In genomic region chr6:129730477-129731165, GRCh38 we compare ENCODE assay signal across 8 cellular contexts. TPM values are rescaled to one million over a fixed set of nuclear protein-coding genes. Genes with fewer than 3 reads are reported as not detected.
A peak's percentile ranks its signal among the peaks of the same experiment; 100 is the strongest.
DNase-seq lines count a peak whose midpoint lies in the region; ATAC-seq and TF ChIP-seq lines count a peak whose summit lies in the region.

No MANE protein-coding gene starts in this region.

- TF ChIP-seq CTCF in esophagus muscularis mucosa (IDR thresholded peaks at IDR 0.05) (peak; percentile 35 to 54 (median 48)), psoas muscle (IDR thresholded peaks at IDR 0.05) (peak; percentile 80)

- 54% methylated on average over 8 of the region's 8 CpGs for WGBS in esophagus muscularis mucosa
- 35 to 49% (median 43%) methylated on average over 8 of the region's 8 CpGs for WGBS in psoas muscle, 3 donors

- DNase-seq in stimulated activated CD4-positive, alpha-beta T cell treated with anti-CD3 and anti-CD28 coated beads, Interleukin-15, amount 100 ng/mL, for 24 hours = peak; percentile 16
- no peak for DNase-seq in stimulated activated CD4-positive, alpha-beta T cell treated with anti-CD3 and anti-CD28 coated beads, Interleukin-12 subunit alpha, Interleukin-12 subunit beta, amount 100 ng/mL, for 4 hours
- peak; percentile 32 for DNase-seq in SHP77 treated with DMSO at 0.1 percent for 48 hours (lab: John Stamatoyannopoulos, UW)
- no peak for DNase-seq in esophagus muscularis mucosa (ENCODE audit: extremely low spot score)
- DNase-seq in psoas muscle = no peak
- DNase-seq in NCI-H345 treated with DMSO at 0.1 percent for 48 hours (lab: John Stamatoyannopoulos, UW; ENCODE audit: unreplicated experiment) = no peak

- intact Hi-C loops in esophagus muscularis mucosa (cut with DNase I) = no loop called here
- intact Hi-C loops in psoas muscle (cut with DNase I) = loop anchor here (1.0 to 5.0 kb wide), 4 partner anchors 108 to 133 kb away; no protein-coding TSS in a partner anchor

- ATAC-seq in HG03108 (IDR thresholded peaks at IDR 0.05; ENCODE audit: unreplicated experiment) (peak; percentile 54), psoas muscle (peak; percentile 58 to 83 (median 62)), GM19467 (IDR thresholded peaks at IDR 0.05; ENCODE audit: unreplicated experiment) (no peak)

- no peak overlapping the region for H3K4me3 ChIP-seq in esophagus muscularis mucosa
- no peak overlapping the region for H3K4me3 ChIP-seq in psoas muscle

- H3K36me3 ChIP-seq in esophagus muscularis mucosa = no peaks in the 10 kb centered on the region
- no peaks in the 10 kb centered on the region for H3K36me3 ChIP-seq in psoas muscle (ENCODE audit: insufficient read depth in 1 of 2, low read depth in 1 of 2)

- H3K9me3 ChIP-seq in esophagus muscularis mucosa (no peaks in the 10 kb centered on the region), psoas muscle (no peaks in the 10 kb centered on the region)

- H3K4me1 ChIP-seq in esophagus muscularis mucosa = peaks cover 0 to 16% (median 0%) of the 10 kb centered on the region in 4 donors
- H3K4me1 ChIP-seq in psoas muscle = no peaks in the 10 kb centered on the region

- no peak for TF ChIP-seq POLR2A in esophagus muscularis mucosa (IDR thresholded peaks at IDR 0.05; ENCODE audit: low read depth)

- no peaks in the 10 kb centered on the region for H3K27me3 ChIP-seq in esophagus muscularis mucosa
- H3K27me3 ChIP-seq in psoas muscle (ENCODE audit: insufficient read depth in 3 of 3, low read length in 2 of 3) = no peaks in the 10 kb centered on the region

- H3K27ac ChIP-seq in esophagus muscularis mucosa (replicated peaks in 1 of 4) (no peak overlapping the region), psoas muscle (no peak overlapping the region)

- TF ChIP-seq EP300 in esophagus muscularis mucosa (IDR thresholded peaks at IDR 0.05) = no peak

RNA-seq across cellular contexts. Expression of gene ARHGAP18, which starts 20.6 kb away (rescaled TPM):
- 10 to 100 TPM in 1 of 4 donors, 1 to 10 TPM in 3; 5.2 to 15.9 (median 7.4) TPM for total RNA-seq in esophagus muscularis mucosa
- 1 to 10 TPM; 5.2 to 6.8 (median 5.5) TPM for total RNA-seq in psoas muscle
- polyA plus RNA-seq in psoas muscle = 1 to 10 TPM; 1.6 to 6.0 (median 4.3) TPM

Comparison
In these comparisons a context has a peak if more than half of its experiments do, and no peak if none do; other contexts are left out.
1. DNase-seq: peak in stimulated activated CD4-positive, alpha-beta T cell treated with anti-CD3 and anti-CD28 coated beads, Interleukin-15, amount 100 ng/mL, for 24 hours (single experiment) and SHP77 treated with DMSO at 0.1 percent for 48 hours (single experiment); none in stimulated activated CD4-positive, alpha-beta T cell treated with anti-CD3 and anti-CD28 coated beads, Interleukin-12 subunit alpha, Interleukin-12 subunit beta, amount 100 ng/mL, for 4 hours (single experiment), esophagus muscularis mucosa (single experiment), psoas muscle (0 of 2) and NCI-H345 treated with DMSO at 0.1 percent for 48 hours (single experiment).